ENCODE assay signal across 29 cellular contexts in the genomic region with DNA sequence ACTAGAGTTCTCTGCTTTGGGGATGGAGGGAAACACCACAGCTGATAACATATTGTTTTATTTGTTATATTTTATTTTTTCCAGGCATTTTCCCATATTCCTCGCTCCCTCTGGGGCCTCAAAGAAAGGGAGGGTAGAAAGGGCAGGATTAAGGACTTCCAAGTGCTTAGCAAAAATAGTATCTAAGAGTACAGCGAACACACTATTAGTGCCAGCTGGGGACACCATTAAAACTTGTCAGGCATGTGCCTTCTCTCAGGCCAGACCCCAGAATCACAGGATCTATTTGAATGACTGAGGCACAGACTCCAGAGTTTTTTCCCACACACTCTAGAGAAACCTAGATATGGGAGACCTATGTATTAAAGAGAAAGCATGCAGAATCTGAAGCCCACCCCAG.
A peak's percentile ranks its signal among the peaks of the same experiment; 100 is the strongest.
DNase-seq lines count a peak whose midpoint lies in the region; ATAC-seq lines count a peak whose summit lies in the region.
"Had no signal": no experiment of that assay in that cellular context is flagged by ENCODE, and none has a peak within 500 bp of the region (broad histone marks: within the 10 kb centered on the region; RNA-seq: fewer than 3 reads in every experiment).

No MANE protein-coding gene starts in this region.

- no peak overlapping the region for H3K4me3 ChIP-seq in right cardiac atrium (ENCODE audit: low read length)
- H3K4me3 ChIP-seq: A549; BLaER1; BLaER1 treated with 17β-estradiol and CSF1 and Interleukin-3, amounts not matched to agents 10 nM and 100 nM had no signal

- peak; percentile 49 for ATAC-seq in Right ventricle myocardium superior (ENCODE audit: poor library complexity)
- peak; percentile 67 for ATAC-seq in left ventricle myocardium superior
- no peak for ATAC-seq in right cardiac atrium
- ATAC-seq: A549; CD8-positive, alpha-beta T cell had no signal

- WGBS in right cardiac atrium, result 70% methylated on average over 2 of the region's 2 CpGs

- DNase-seq in Right ventricle myocardium superior (no peak), cardiac septum (ENCODE audit: low spot score) (no peak), left ventricle myocardium superior (no peak), right cardiac atrium (no peak)
- DNase-seq: 8988T; ACHN; AML-193; BE2C; C1 segment of cervical spinal cord; Caco-2; Calu3; CD4-positive, alpha-beta memory T cell; CD4-positive, alpha-beta T cell; CD4-positive, CD25-positive, alpha-beta regulatory T cell; CD8-positive, alpha-beta memory T cell; CD8-positive, alpha-beta T cell; COR-L47; DMS 273 treated with DMSO at 0.1 percent for 48 hours; DMS153; DMS53; DMS79; DMS79 treated with DMSO at 0.1 percent for 48 hours; DND-41; EL had no signal

- no peak overlapping the region for H3K27ac ChIP-seq in right cardiac atrium (ENCODE audit: low read length)
- H3K27ac ChIP-seq: 22Rv1; A549; BLaER1; BLaER1 treated with 17β-estradiol and CSF1 and Interleukin-3, amounts not matched to agents 10 nM and 100 nM; C4-2B had no signal

- intact Hi-C loops in Right ventricle myocardium superior (cut with DNase I), result no loop called here
- intact Hi-C loops in cardiac septum (cut with DNase I), result no loop called here
- intact Hi-C loops in left ventricle myocardium superior (cut with micrococcal nuclease), result no loop called here
- intact Hi-C loops in right cardiac atrium (cut with DNase I), result no loop called here

- no peaks in the 10 kb centered on the region for H3K9me3 ChIP-seq in right cardiac atrium (ENCODE audit: control insufficient read depth, low read length)
- H3K9me3 ChIP-seq: A549; BE2C; BLaER1; BLaER1 treated with 17β-estradiol and CSF1 and Interleukin-3, amounts not matched to agents 10 nM and 100 nM; Caco-2 had no signal

- no peaks in the 10 kb centered on the region for H3K27me3 ChIP-seq in right cardiac atrium (ENCODE audit: control insufficient read depth, insufficient read depth)
- H3K27me3 ChIP-seq: BE2C; BLaER1; BLaER1 treated with 17β-estradiol and CSF1 and Interleukin-3, amounts not matched to agents 10 nM and 100 nM had no signal

- peaks cover 4% of the 10 kb centered on the region for H3K4me1 ChIP-seq in right cardiac atrium (ENCODE audit: control insufficient read depth, insufficient read depth, low read length)
- H3K4me1 ChIP-seq: BE2C, BLaER1, Caco-2 had no signal

Comparison
In these comparisons a context has a peak if more than half of its experiments do, and no peak if none do; other contexts are left out.
1. ATAC-seq: peak in Right ventricle myocardium superior (single experiment) and left ventricle myocardium superior (single experiment); none in right cardiac atrium (0 of 2).